In the genomic region with DNA sequence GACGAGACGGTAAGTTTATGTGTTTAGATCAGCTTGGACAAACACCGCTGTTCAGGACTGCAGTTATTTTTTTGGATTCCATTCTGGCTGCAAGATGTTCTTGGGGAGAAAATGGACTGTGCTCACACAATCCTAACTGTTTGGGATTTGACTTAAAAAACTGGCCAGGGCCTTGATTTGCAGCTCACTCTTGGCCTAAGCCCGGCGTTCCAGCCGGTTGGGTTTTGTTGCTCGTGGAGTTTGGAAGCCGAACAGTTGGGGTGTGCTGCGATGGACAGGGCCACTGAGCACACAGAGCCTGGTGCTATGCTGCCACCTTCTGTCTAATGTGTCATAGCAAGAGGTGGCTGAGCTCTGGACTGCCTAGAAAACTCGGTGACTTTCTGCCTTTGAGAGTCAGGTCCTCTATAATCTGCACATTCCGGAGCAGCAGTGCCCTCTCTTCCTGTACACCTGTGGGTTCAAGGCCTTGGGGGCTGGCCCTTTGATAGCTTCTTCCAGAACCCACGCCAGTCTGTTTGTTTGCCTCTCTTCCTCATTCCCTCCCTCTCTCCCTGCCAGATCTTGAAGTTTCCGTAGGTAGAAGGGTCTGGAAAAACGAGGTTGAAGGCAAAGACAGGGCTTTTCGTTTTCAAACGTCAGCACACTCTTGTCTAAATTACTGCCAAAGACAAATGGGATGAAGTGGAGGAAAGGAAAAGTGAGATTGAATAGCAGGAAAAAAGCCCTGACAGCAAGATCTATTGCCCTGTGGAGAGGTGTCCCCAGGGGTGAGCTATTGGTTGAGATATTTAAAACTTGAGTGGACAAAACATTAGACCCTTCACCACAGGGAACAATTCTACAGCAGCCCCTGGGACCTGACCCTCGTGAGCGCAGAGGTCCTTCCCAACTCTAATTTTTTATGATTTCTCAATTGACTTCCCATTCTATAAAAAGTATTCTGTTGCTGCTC, we compare ENCODE assay signal across 8 cellular contexts.
DNase-seq lines count a peak whose midpoint lies in the region; ATAC-seq and TF ChIP-seq lines count a peak whose summit lies in the region.

No MANE protein-coding gene starts in this region.

- DNase-seq in BE2C, result peak; percentile 86
- peak; percentile 37 for DNase-seq in NCI-H82 treated with DMSO at 0.1 percent for 48 hours (lab: John Stamatoyannopoulos, UW; ENCODE audit: unreplicated experiment)
- DNase-seq in activated CD8-positive, alpha-beta memory T cell treated with anti-CD3 and anti-CD28 coated beads for 4 hours (ENCODE audit: low read depth in 2 of 2), result peak; percentile 6 to 9
- peak; percentile 74 for DNase-seq in epidermal melanocyte (ENCODE audit: insufficient read length, low spot score)
- DNase-seq in mucosa of gallbladder (ENCODE audit: low spot score), result peak; percentile 87
- DNase-seq in stimulated activated CD8-positive, alpha-beta memory T cell treated with anti-CD3 and anti-CD28 coated beads, Interleukin-7, amount 100 ng/mL, for 1 hour (ENCODE audit: low read depth in 2 of 2), result peak; percentile 16 to 22

- H3K36me3 ChIP-seq in BE2C, result no peaks in the 10 kb centered on the region

- H3K27me3 ChIP-seq in BE2C, result no peaks in the 10 kb centered on the region

- peak; percentile 78 for ATAC-seq in GM19035 (IDR thresholded peaks at IDR 0.05; ENCODE audit: unreplicated experiment)
- peak; percentile 85 for ATAC-seq in HG03432 (IDR thresholded peaks at IDR 0.05; ENCODE audit: unreplicated experiment)

- peaks cover 12% of the 10 kb centered on the region for H3K4me1 ChIP-seq in BE2C

- TF ChIP-seq CTCF in BE2C (IDR thresholded peaks at IDR 0.05; ENCODE audit: low read depth, low read length), result peak; percentile 92

- H3K9me3 ChIP-seq in BE2C, result no peaks in the 10 kb centered on the region

- H3K4me3 ChIP-seq in BE2C (ENCODE audit: low read depth, low read length), result no peak overlapping the region

Comparison
In these comparisons a context has a peak if more than half of its experiments do, and no peak if none do; other contexts are left out.
1. DNase-seq: peak in every context shown above with its lines; median percentile 87 in mucosa of gallbladder; 86 in BE2C; 74 in epidermal melanocyte; 37 in NCI-H82 treated with DMSO at 0.1 percent for 48 hours; 19 in stimulated activated CD8-positive, alpha-beta memory T cell treated with anti-CD3 and anti-CD28 coated beads, Interleukin-7, amount 100 ng/mL, for 1 hour; 8 in activated CD8-positive, alpha-beta memory T cell treated with anti-CD3 and anti-CD28 coated beads for 4 hours.